Comparison of ENCODE assay signal across 9 cellular contexts in genomic region chr7:73722785-73723184, GRCh38. TPM values are rescaled to one million over a fixed set of nuclear protein-coding genes. Genes with fewer than 3 reads are reported as not detected.
"Had no signal": no experiment of that assay in that cellular context is flagged by ENCODE, and none has a peak within 500 bp of the region (broad histone marks: within the 10 kb centered on the region; RNA-seq: fewer than 3 reads in every experiment).

No MANE protein-coding gene starts in this region.

- H2AFZ ChIP-seq: GM23338 had no signal

- ATAC-seq: GM23338 had no signal

- H3K4me2 ChIP-seq: GM23338 had no signal

- H3K27ac ChIP-seq: HL-60 had no signal

- FAIRE-seq: H1, H54 had no signal

- H3K4me3 ChIP-seq: GM23338 had no signal

- DNase-seq: H9, HCEC 1CT, IMR-90, KBM-7 had no signal

- H3K9me3 Mint-ChIP-seq: GM23338, H9 had no signal

- H3K4me3 Mint-ChIP-seq: GM23338, H9 had no signal

- H3K27ac Mint-ChIP-seq: GM23338, H9 had no signal

RNA-seq across cellular contexts. Expression of gene CLDN3, which starts 47.3 kb away (rescaled TPM):
- total RNA-seq: HT1080 had no signal
